24 cellular contexts compared by ENCODE assay signal in the genomic region with DNA sequence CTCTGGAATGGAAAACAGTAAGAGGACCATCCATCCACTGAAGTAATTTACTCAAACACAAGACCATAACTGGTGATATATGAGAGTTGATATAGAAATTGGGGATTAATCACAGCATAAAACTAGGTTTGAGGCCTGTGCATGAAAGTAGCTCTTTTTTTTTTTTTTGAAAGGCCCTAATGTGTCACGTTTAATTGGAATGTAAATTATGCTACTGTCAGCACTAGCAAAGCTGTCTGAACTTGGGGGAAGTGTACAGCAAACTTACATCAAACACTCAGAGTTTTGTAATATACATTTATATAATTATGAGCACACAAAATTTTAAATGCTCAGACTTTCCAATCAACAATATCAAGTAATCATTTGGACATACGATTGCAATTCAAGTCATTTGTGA.
DNase-seq lines count a peak whose midpoint lies in the region; ATAC-seq and TF ChIP-seq lines count a peak whose summit lies in the region.
"Had no signal": no experiment of that assay in that cellular context is flagged by ENCODE, and none has a peak within 500 bp of the region (broad histone marks: within the 10 kb centered on the region; RNA-seq: fewer than 3 reads in every experiment).

No MANE protein-coding gene starts in this region.

- intact Hi-C loops in colonic mucosa (cut with DNase I) (no loop called here), transverse colon (cut with DNase I; ENCODE audit: low total_unique reads) (no loop called here)

- H3K9me2 ChIP-seq in GM23248 (ENCODE audit: insufficient read depth): no peaks in the 10 kb centered on the region

- H2AFZ ChIP-seq in GM23248 (0 out of 2 replicates have a peak overlapping the region, but pooled peaks have one; percentile 70), osteoblast (ENCODE audit: low read length) (no peak overlapping the region)
- H2AFZ ChIP-seq: neural progenitor cell had no signal

- no peak for TF ChIP-seq CTCF in colonic mucosa (IDR thresholded peaks at IDR 0.05)
- TF ChIP-seq CTCF in osteoblast (IDR thresholded peaks at IDR 0.05; ENCODE audit: extremely low read depth, low read depth, low read length): no peak
- TF ChIP-seq CTCF in transverse colon (IDR thresholded peaks at IDR 0.05): no peak

- H3K4me3 ChIP-seq in GM23248: no peak overlapping the region
- H3K4me3 ChIP-seq in colonic mucosa: no peak overlapping the region
- no peak overlapping the region for H3K4me3 ChIP-seq in osteoblast (ENCODE audit: insufficient read depth, low read length)
- no peak overlapping the region for H3K4me3 ChIP-seq in transverse colon
- H3K4me3 ChIP-seq: BLaER1 treated with 17β-estradiol and CSF1 and Interleukin-3, amounts not matched to agents 10 nM and 100 nM; neural progenitor cell had no signal

- H3K9me3 ChIP-seq in GM23248 (ENCODE audit: low read depth) (no peaks in the 10 kb centered on the region), colonic mucosa (no peaks in the 10 kb centered on the region), osteoblast (ENCODE audit: low read depth, low read length) (no peaks in the 10 kb centered on the region), transverse colon (no peaks in the 10 kb centered on the region)
- H3K9me3 ChIP-seq: BLaER1 treated with 17β-estradiol and CSF1 and Interleukin-3, amounts not matched to agents 10 nM and 100 nM had no signal

- H3K9ac ChIP-seq in GM23248: peak overlapping the region; percentile 51
- no peak overlapping the region for H3K9ac ChIP-seq in colonic mucosa (ENCODE audit: low read depth in 2 of 2, low read length in 2 of 2)
- H3K9ac ChIP-seq: BLaER1 treated with 17β-estradiol and CSF1 and Interleukin-3, amounts not matched to agents 10 nM and 100 nM; neural progenitor cell had no signal

- H3K27ac ChIP-seq in GM23248: peak overlapping the region; percentile 88
- H3K27ac ChIP-seq in colonic mucosa: peak overlapping the region; percentile 16
- H3K27ac ChIP-seq in osteoblast (ENCODE audit: low read depth, low read length): peak overlapping the region; percentile 98
- H3K27ac ChIP-seq in transverse colon: peak overlapping the region; percentile 57 to 78 (median 70)
- H3K27ac ChIP-seq: BLaER1 treated with 17β-estradiol and CSF1 and Interleukin-3, amounts not matched to agents 10 nM and 100 nM; neural progenitor cell had no signal

- whole genome bisulfite sequencing in GM23248 (ENCODE audit: low coverage in 1 of 2, low lambda C conversion rate in 2 of 2, missing lambda C conversion rate in 2 of 2), 2 experiments: 52 to 54% methylated on average over 2 of the region's 2 CpGs
- WGBS in transverse colon (ENCODE audit: low coverage in 1 of 2), 2 donors: 75 to 88% methylated on average over 2 of the region's 2 CpGs

- H3F3A ChIP-seq in GM23248 (ENCODE audit: insufficient read depth): peaks cover 40% of the 10 kb centered on the region

- H3K4me2 ChIP-seq in GM23248 (ENCODE audit: unreplicated experiment) (peak overlapping the region; percentile 17), osteoblast (ENCODE audit: insufficient read depth, low read length) (no peak overlapping the region)
- H3K4me2 ChIP-seq: neural progenitor cell had no signal

- no peaks in the 10 kb centered on the region for H3K36me3 ChIP-seq in GM23248 (ENCODE audit: low read depth)
- no peaks in the 10 kb centered on the region for H3K36me3 ChIP-seq in colonic mucosa
- H3K36me3 ChIP-seq in osteoblast (ENCODE audit: insufficient read depth, low read length): peaks cover 3% of the 10 kb centered on the region
- H3K36me3 ChIP-seq in transverse colon: no peaks in the 10 kb centered on the region
- H3K36me3 ChIP-seq: neural progenitor cell had no signal

- in situ Hi-C loops in GM23248 (cut with MboI): no loop called here
- in situ Hi-C loops in transverse colon (cut with MboI; ENCODE audit: low pct_ligation_motif_present in 1 of 4, low pct_unique_long_range_greater_than_20kb in 1 of 4, low sequenced_read_pairs in 3 of 4): no loop called here

- no peaks in the 10 kb centered on the region for H4K20me1 ChIP-seq in GM23248 (ENCODE audit: insufficient read depth)
- H4K20me1 ChIP-seq in osteoblast (ENCODE audit: insufficient read depth, low read length): no peaks in the 10 kb centered on the region

- DNase-seq in GM23248: no peak
- no peak for DNase-seq in colonic mucosa
- DNase-seq in osteoblast (ENCODE audit: insufficient read length, low spot score, missing footprints): no peak
- DNase-seq in transverse colon: no peak
- DNase-seq in stimulated activated naive CD4-positive, alpha-beta T cell (lab: John Stamatoyannopoulos, UW): no peak
- DNase-seq: activated CD4-positive, alpha-beta T cell treated with anti-CD3 and anti-CD28 coated beads for 36 hours; activated CD8-positive, alpha-beta T cell treated with anti-CD3 and anti-CD28 coated beads, Interleukin-2, amount 10 ng/mL, durations not matched to agents 7 days and 5 days; activated naive CD4-positive, alpha-beta T cell treated with anti-CD3 and anti-CD28 coated beads, Interleukin-2, amount 50 U/mL, for 16 hours; COR-L47; immature natural killer cell; mesendoderm; NCI-H1417 treated with DMSO at 0.1 percent for 48 hours; NCI-H2029 treated with DMSO at 0.1 percent for 48 hours; NCI-H526; NK-92 treated with Interleukin-12 subunit alpha and Interleukin-12 subunit beta, amount 100 ng/mL, for 24 hours; PC-3; stimulated activated CD4-positive, alpha-beta T cell treated with anti-CD3 and anti-CD28 coated beads, Interleukin-12 subunit alpha, Interleukin-12 subunit beta, amount 100 ng/mL, for 4 hours; stimulated activated CD4-positive, alpha-beta T cell treated with anti-CD3 and anti-CD28 coated beads, Interleukin-2, amount 100 ng/mL, for 48 hours had no signal

- H3K4me1 ChIP-seq in GM23248 (ENCODE audit: insufficient read depth) (peaks cover 50% of the 10 kb centered on the region), colonic mucosa (no peaks in the 10 kb centered on the region), osteoblast (ENCODE audit: insufficient read depth, low read length) (peaks cover 50% of the 10 kb centered on the region), transverse colon (peaks cover 0 to 13% (median 6%) of the 10 kb centered on the region in 4 donors)

- 0 out of 2 replicates have a peak, but pooled peaks cover 7% of the 10 kb centered on the region for H3K79me2 ChIP-seq in GM23248 (ENCODE audit: insufficient read depth)
- no peaks in the 10 kb centered on the region for H3K79me2 ChIP-seq in osteoblast (ENCODE audit: insufficient read depth, low read length)

- TF ChIP-seq EP300 in transverse colon (IDR thresholded peaks at IDR 0.05; ENCODE audit: low read depth): no peak

- H3K27me3 ChIP-seq in GM23248 (replicated peaks; ENCODE audit: insufficient read depth) (no peaks in the 10 kb centered on the region), colonic mucosa (no peaks in the 10 kb centered on the region), osteoblast (ENCODE audit: insufficient read depth, low read length) (no peaks in the 10 kb centered on the region), transverse colon (no peaks in the 10 kb centered on the region)
- H3K27me3 ChIP-seq: BLaER1 treated with 17β-estradiol and CSF1 and Interleukin-3, amounts not matched to agents 10 nM and 100 nM; neural progenitor cell had no signal

- no peak for TF ChIP-seq POLR2A in transverse colon (IDR thresholded peaks at IDR 0.05)

- no peak for ATAC-seq in GM18907 (IDR thresholded peaks at IDR 0.05; ENCODE audit: unreplicated experiment)
- ATAC-seq in GM21367 (IDR thresholded peaks at IDR 0.05; ENCODE audit: unreplicated experiment): no peak
- ATAC-seq: activated CD4-positive, alpha-beta T cell treated with anti-CD3 and anti-CD28 coated beads for 36 hours; activated CD8-positive, alpha-beta T cell treated with anti-CD3 and anti-CD28 coated beads, Interleukin-2, amount 10 ng/mL, durations not matched to agents 7 days and 5 days; HepG2; left colon; PC-3 had no signal

Comparison
In these comparisons a context has a peak if more than half of its experiments do, and no peak if none do; other contexts are left out.
1. H3K27ac ChIP-seq: peak in every context shown above with its lines; median percentile 98 in osteoblast; 88 in GM23248; 70 in transverse colon; 16 in colonic mucosa.